ENCODE assay signal across 8 cellular contexts in genomic region chr18:46104128-46104911, GRCh38. TPM values are rescaled to one million over a fixed set of nuclear protein-coding genes. Genes with fewer than 3 reads are reported as not detected.
DNase-seq lines count a peak whose midpoint lies in the region; ATAC-seq and TF ChIP-seq lines count a peak whose summit lies in the region.

Gene HAUS1, plus strand, starts transcription at chr18:46104385. Its CDS starts 27 bp downstream, at chr18:46104412.

- H3K4me3 ChIP-seq in esophagus muscularis mucosa, result peak within 1 kb of the TSS; percentile 76 to 93 (median 83)
- H3K4me3 ChIP-seq in muscle layer of duodenum (ENCODE audit: low read depth in 1 of 2, low read length in 2 of 2), result peak within 1 kb of the TSS; percentile 89 to 97

- intact Hi-C loops in esophagus muscularis mucosa (cut with DNase I), result no loop called here

- H3K4me1 ChIP-seq in esophagus muscularis mucosa, result peaks cover 4 to 21% (median 18%) of the 10 kb centered on the region in 4 donors
- H3K4me1 ChIP-seq in muscle layer of duodenum (ENCODE audit: control insufficient read depth in 1 of 2, insufficient read depth in 2 of 2, low read length in 2 of 2), result peaks cover 0 to 11% of the 10 kb centered on the region in 2 donors

- peaks cover 31% of the 10 kb centered on the region for H3K36me3 ChIP-seq in KOPT-K1 (ENCODE audit: insufficient read depth, low read length)
- peaks cover 0 to 25% (median 5%) of the 10 kb centered on the region in 4 donors for H3K36me3 ChIP-seq in esophagus muscularis mucosa
- H3K36me3 ChIP-seq in muscle layer of duodenum (ENCODE audit: control insufficient read depth in 1 of 2, insufficient read depth in 2 of 2, low read length in 2 of 2), result peaks cover 0 to under 1% of the 10 kb centered on the region in 2 donors

- DNase-seq in DMS53 treated with DMSO at 0.1 percent for 48 hours (lab: John Stamatoyannopoulos, UW; ENCODE audit: unreplicated experiment) (peak; percentile 97), RKO (ENCODE audit: low spot score) (peak; percentile 91), activated T-helper 1 cell treated with Interleukin-2 at 50 U/mL for 16 hours (ENCODE audit: low read depth) (peak; percentile 74), esophagus muscularis mucosa (ENCODE audit: extremely low spot score) (peak; percentile 97)
- peak; percentile 69 for DNase-seq in stimulated activated CD8-positive, alpha-beta memory T cell treated with anti-CD3 and anti-CD28 coated beads, Interleukin-7, amount 100 ng/mL, for 24 hours (ENCODE audit: low read depth)

- no peaks in the 10 kb centered on the region for H3K27me3 ChIP-seq in esophagus muscularis mucosa
- H3K27me3 ChIP-seq in muscle layer of duodenum (ENCODE audit: low read depth, low read length), result no peaks in the 10 kb centered on the region

- under 1% methylated on average over 35 of the region's 57 CpGs for WGBS in esophagus muscularis mucosa

- TF ChIP-seq POLR2A in esophagus muscularis mucosa (IDR thresholded peaks at IDR 0.05; ENCODE audit: low read depth), result no peak

- TF ChIP-seq EP300 in esophagus muscularis mucosa (IDR thresholded peaks at IDR 0.05), result no peak

- H3K9me3 ChIP-seq in KOPT-K1 (ENCODE audit: insufficient read depth, low read length, poor library complexity, severe bottlenecking) (no peaks in the 10 kb centered on the region), esophagus muscularis mucosa (no peaks in the 10 kb centered on the region), muscle layer of duodenum (ENCODE audit: control insufficient read depth in 1 of 2, low read length in 2 of 2) (no peaks in the 10 kb centered on the region)

- H3K27ac ChIP-seq in KOPT-K1 (ENCODE audit: low read depth, low read length, poor library complexity, severe bottlenecking) (peak within 1 kb of the TSS; percentile 86), esophagus muscularis mucosa (replicated peaks in 1 of 4) (peak within 1 kb of the TSS; percentile 85 to 91 (median 88)), muscle layer of duodenum (ENCODE audit: low read length) (peak within 1 kb of the TSS; percentile 61)

- peak; percentile 93 for ATAC-seq in GM21723 (IDR thresholded peaks at IDR 0.05; ENCODE audit: unreplicated experiment)

- TF ChIP-seq CTCF in esophagus muscularis mucosa (IDR thresholded peaks at IDR 0.05), result no peak

RNA-seq across cellular contexts. Expression of gene HAUS1, which starts in this region (rescaled TPM):
- total RNA-seq in esophagus muscularis mucosa, result 10 to 100 TPM; 31.9 to 48.3 (median 34.8) TPM

Comparison
In these comparisons a context has a peak if more than half of its experiments do, and no peak if none do; other contexts are left out.
1. Peak in every context shown above with its lines: DNase-seq, ATAC-seq, H3K4me3 ChIP-seq and H3K27ac ChIP-seq.